ENCODE assay signal across 20 cellular contexts in the genomic region with DNA sequence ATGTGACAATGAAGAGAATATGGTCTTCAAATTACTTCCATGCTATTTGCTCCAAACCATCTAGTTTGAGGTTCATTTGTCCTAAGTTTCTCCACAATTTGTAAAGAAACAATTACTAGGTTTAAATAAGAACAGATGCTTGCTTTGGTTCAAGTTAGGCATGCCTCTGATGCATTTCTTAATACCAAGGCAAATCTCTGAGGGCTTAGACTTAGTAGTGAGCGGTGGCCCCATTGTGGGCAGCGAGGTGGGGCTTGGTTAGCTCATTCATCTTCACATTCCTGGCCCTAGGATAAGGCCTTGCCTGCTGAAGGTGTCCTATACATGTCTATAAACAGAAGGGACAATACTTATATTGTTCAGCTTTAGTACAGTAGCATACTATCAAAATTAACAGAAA.
"Had no signal": no experiment of that assay in that cellular context is flagged by ENCODE, and none has a peak within 500 bp of the region (broad histone marks: within the 10 kb centered on the region; RNA-seq: fewer than 3 reads in every experiment).

No MANE protein-coding gene starts in this region.

- H3K4me3 ChIP-seq: right atrium auricular region, skin epidermis, thyroid gland had no signal

- DNase-seq: activated CD4-positive, alpha-beta T cell treated with anti-CD3 and anti-CD28 coated beads, Interleukin-2, amount 10 ng/mL, durations not matched to agents 24 days and 14 days; activated CD4-positive, CD25-positive, alpha-beta regulatory T cell; activated CD8-positive, alpha-beta T cell treated with anti-CD3 and anti-CD28 coated beads, Interleukin-2, amount 10 ng/mL, durations not matched to agents 7 days and 5 days; activated naive CD4-positive, alpha-beta T cell treated with Interleukin-2 at 50 U/mL for 16 hours; effector memory CD8-positive, alpha-beta T cell; hypothalamus; kidney glomerular epithelial cell; nucleus accumbens; stimulated activated CD4-positive, alpha-beta T cell treated with anti-CD3 and anti-CD28 coated beads, Interleukin-15, amount 100 ng/mL, for 24 hours; stimulated activated CD4-positive, alpha-beta T cell treated with anti-CD3 and anti-CD28 coated beads, Interleukin-4, amount 100 ng/mL, for 1 hour; stimulated activated naive B cell treated with anti-CD40 and anti-IgM and Interleukin-4, amounts not matched to agents 10 μg/mL and 1 μg/mL and 100 μg/mL, for 72 hours; thyroid gland had no signal

- H3K36me3 ChIP-seq: thyroid gland had no signal

- H3K9me3 ChIP-seq: right atrium auricular region, thyroid gland had no signal

- H3K4me3 Mint-ChIP-seq: activated CD4-positive, alpha-beta T cell treated with anti-CD3 and anti-CD28 coated beads, Interleukin-2, amount 10 ng/mL, durations not matched to agents 24 days and 14 days; activated CD8-positive, alpha-beta T cell treated with anti-CD3 and anti-CD28 coated beads, Interleukin-2, amount 10 ng/mL, durations not matched to agents 7 days and 5 days; activated T-helper 17 cell treated with anti-CD3 and anti-CD28 coated beads, Interleukin-2, amount 50 U/mL, for 72 hours; dendritic cell treated with granulocyte-macrophage colony-stimulating factor and Interleukin-4, amounts not matched to agents 40 ng/mL and 50 ng/mL, for 4 days; effector memory CD8-positive, alpha-beta T cell; nephron; stimulated activated naive B cell treated with anti-CD40 and anti-IgM and Interleukin-4, amounts not matched to agents 10 μg/mL and 1 μg/mL and 100 μg/mL, for 72 hours had no signal

- H3K27me3 ChIP-seq: right atrium auricular region, thyroid gland had no signal

- H3K27ac Mint-ChIP-seq: activated CD4-positive, alpha-beta T cell treated with anti-CD3 and anti-CD28 coated beads, Interleukin-2, amount 10 ng/mL, durations not matched to agents 24 days and 14 days; activated CD8-positive, alpha-beta T cell treated with anti-CD3 and anti-CD28 coated beads, Interleukin-2, amount 10 ng/mL, durations not matched to agents 7 days and 5 days; activated T-helper 17 cell treated with anti-CD3 and anti-CD28 coated beads, Interleukin-2, amount 50 U/mL, for 72 hours; dendritic cell treated with granulocyte-macrophage colony-stimulating factor and Interleukin-4, amounts not matched to agents 40 ng/mL and 50 ng/mL, for 4 days; effector memory CD8-positive, alpha-beta T cell; nephron; stimulated activated naive B cell treated with anti-CD40 and anti-IgM and Interleukin-4, amounts not matched to agents 10 μg/mL and 1 μg/mL and 100 μg/mL, for 72 hours had no signal

- H3K9me3 Mint-ChIP-seq: activated CD4-positive, alpha-beta T cell treated with anti-CD3 and anti-CD28 coated beads, Interleukin-2, amount 10 ng/mL, durations not matched to agents 24 days and 14 days; activated T-helper 17 cell treated with anti-CD3 and anti-CD28 coated beads, Interleukin-2, amount 50 U/mL, for 72 hours; dendritic cell treated with granulocyte-macrophage colony-stimulating factor and Interleukin-4, amounts not matched to agents 40 ng/mL and 50 ng/mL, for 4 days; effector memory CD8-positive, alpha-beta T cell; nephron; stimulated activated naive B cell treated with anti-CD40 and anti-IgM and Interleukin-4, amounts not matched to agents 10 μg/mL and 1 μg/mL and 100 μg/mL, for 72 hours had no signal

- FAIRE-seq: TTC549, urothelium cell line had no signal

- H3K27me3 Mint-ChIP-seq: activated CD4-positive, alpha-beta T cell treated with anti-CD3 and anti-CD28 coated beads, Interleukin-2, amount 10 ng/mL, durations not matched to agents 24 days and 14 days; activated T-helper 17 cell treated with anti-CD3 and anti-CD28 coated beads, Interleukin-2, amount 50 U/mL, for 72 hours; dendritic cell treated with granulocyte-macrophage colony-stimulating factor and Interleukin-4, amounts not matched to agents 40 ng/mL and 50 ng/mL, for 4 days; effector memory CD8-positive, alpha-beta T cell; stimulated activated naive B cell treated with anti-CD40 and anti-IgM and Interleukin-4, amounts not matched to agents 10 μg/mL and 1 μg/mL and 100 μg/mL, for 72 hours had no signal

- ATAC-seq: activated CD8-positive, alpha-beta T cell treated with anti-CD3 and anti-CD28 coated beads, Interleukin-2, amount 10 ng/mL, durations not matched to agents 7 days and 5 days; activated T-helper 17 cell treated with anti-CD3 and anti-CD28 coated beads, Interleukin-2, amount 50 U/mL, for 72 hours; effector memory CD8-positive, alpha-beta T cell; stimulated activated naive B cell treated with anti-CD40 and anti-IgM and Interleukin-4, amounts not matched to agents 10 μg/mL and 1 μg/mL and 100 μg/mL, for 72 hours had no signal

- H3K27ac ChIP-seq: epithelial cell of prostate, right atrium auricular region, skin epidermis, thyroid gland had no signal

- H3K4me1 Mint-ChIP-seq: activated CD4-positive, alpha-beta T cell treated with anti-CD3 and anti-CD28 coated beads, Interleukin-2, amount 10 ng/mL, durations not matched to agents 24 days and 14 days; stimulated activated naive B cell treated with anti-CD40 and anti-IgM and Interleukin-4, amounts not matched to agents 10 μg/mL and 1 μg/mL and 100 μg/mL, for 72 hours had no signal
